In genomic region chr6:10528170-10528981, GRCh38 we compare ENCODE assay signal across 8 cellular contexts. TPM values are rescaled to one million over a fixed set of nuclear protein-coding genes. Genes with fewer than 3 reads are reported as not detected.
A peak's percentile ranks its signal among the peaks of the same experiment; 100 is the strongest.
DNase-seq lines count a peak whose midpoint lies in the region; ATAC-seq lines count a peak whose summit lies in the region.

No MANE protein-coding gene starts in this region.

- H3K9ac ChIP-seq in SK-N-MC (ENCODE audit: insufficient read length) (no peak overlapping the region), duodenal mucosa (ENCODE audit: low read depth in 1 of 2, low read length in 2 of 2) (peak overlapping the region; percentile 61 to 83)

- peak overlapping the region; percentile 74 to 95 (median 90) for H3K27ac Mint-ChIP-seq in naive thymus-derived CD4-positive, alpha-beta T cell

- peaks cover 0 to 13% (median 6%) of the 10 kb centered on the region in 5 donors for H3K36me3 Mint-ChIP-seq in naive thymus-derived CD4-positive, alpha-beta T cell

- H3K4me1 ChIP-seq in duodenal mucosa (ENCODE audit: control insufficient read depth in 1 of 2, insufficient read depth in 2 of 2, low read length in 2 of 2): peaks cover 5 to 10% of the 10 kb centered on the region in 2 donors
- H3K4me1 ChIP-seq in naive thymus-derived CD4-positive, alpha-beta T cell (ENCODE audit: control insufficient read depth in 2 of 2, insufficient read depth in 2 of 2, low read length in 2 of 2): peaks cover 10 to 15% of the 10 kb centered on the region in 2 donors

- ATAC-seq in GM19468 (IDR thresholded peaks at IDR 0.05; ENCODE audit: extremely low read depth, unreplicated experiment) (peak; percentile 62), HG03520 (IDR thresholded peaks at IDR 0.05; ENCODE audit: unreplicated experiment) (peak; percentile 55)
- ATAC-seq in naive thymus-derived CD4-positive, alpha-beta T cell: peak; percentile 70

- no peaks in the 10 kb centered on the region for H3K9me3 Mint-ChIP-seq in naive thymus-derived CD4-positive, alpha-beta T cell

- no peaks in the 10 kb centered on the region for H3K36me3 ChIP-seq in SK-N-MC (ENCODE audit: insufficient read depth, low read length)
- no peaks in the 10 kb centered on the region for H3K36me3 ChIP-seq in duodenal mucosa (ENCODE audit: control insufficient read depth in 1 of 2, insufficient read depth in 2 of 2, low read length in 2 of 2)
- no peaks in the 10 kb centered on the region for H3K36me3 ChIP-seq in naive thymus-derived CD4-positive, alpha-beta T cell (ENCODE audit: control insufficient read depth in 2 of 3, insufficient read depth in 3 of 3, low read length in 3 of 3)

- intact Hi-C loops in naive thymus-derived CD4-positive, alpha-beta T cell (cut with micrococcal nuclease): loop anchor here (1.0 to 5.0 kb wide), 7 partner anchors 116 to 564 kb away; partner anchors contain the start of genes C6orf52 (in 2 of the 2), PAK1IP1 (in 2 of the 2), TMEM14B (in 2 of the 2) and SMIM13 (in 1 of the 2)

- peak; percentile 57 for DNase-seq in EH (ENCODE audit: low read depth)
- no peak for DNase-seq in SK-N-MC (ENCODE audit: low read depth, low spot score)
- peak in 6 of 9 donors; percentile 13 to 36 (median 27) for DNase-seq in naive thymus-derived CD4-positive, alpha-beta T cell
- no peak for DNase-seq in NCI-H1436 (lab: John Stamatoyannopoulos, UW)
- no peak for DNase-seq in GM19238 (ENCODE audit: insufficient read length, low spot score)

- H3K27me3 ChIP-seq in duodenal mucosa (ENCODE audit: control insufficient read depth in 1 of 2, insufficient read depth in 2 of 2, low read length in 2 of 2): no peaks in the 10 kb centered on the region
- H3K27me3 ChIP-seq in naive thymus-derived CD4-positive, alpha-beta T cell (ENCODE audit: control insufficient read depth in 2 of 2, insufficient read depth in 2 of 2, low read length in 2 of 2): no peaks in the 10 kb centered on the region

- H3K4me1 Mint-ChIP-seq in naive thymus-derived CD4-positive, alpha-beta T cell: peaks cover 32 to 52% (median 44%) of the 10 kb centered on the region in 7 donors

- peaks cover 0 to 5% (median 0%) of the 10 kb centered on the region in 5 donors for H3K27me3 Mint-ChIP-seq in naive thymus-derived CD4-positive, alpha-beta T cell

- CTCF ChIA-PET in naive thymus-derived CD4-positive, alpha-beta T cell (lab: Charles Lee): interaction anchor here (0.6 to 0.9 kb wide), 3 partner anchors 18 to 277 kb away, joined by 3 to 5 read pairs (median 3); no protein-coding TSS in a partner anchor

- peak overlapping the region; percentile 87 to 98 (median 94) for H3K4me3 Mint-ChIP-seq in naive thymus-derived CD4-positive, alpha-beta T cell

- H3K9me3 ChIP-seq in SK-N-MC (ENCODE audit: low read depth, low read length) (no peaks in the 10 kb centered on the region), duodenal mucosa (ENCODE audit: control insufficient read depth in 1 of 2, low read length in 2 of 2) (no peaks in the 10 kb centered on the region)
- H3K9me3 ChIP-seq in naive thymus-derived CD4-positive, alpha-beta T cell (ENCODE audit: control insufficient read depth in 2 of 3, low read length in 3 of 3): no peaks in the 10 kb centered on the region

- H3K27ac ChIP-seq in SK-N-MC (peak overlapping the region; percentile 37; the same call in 1 of the 2 replicates), duodenal mucosa (ENCODE audit: low read depth, low read length) (peak overlapping the region; percentile 89)
- H3K27ac ChIP-seq in naive thymus-derived CD4-positive, alpha-beta T cell (ENCODE audit: low read depth, low read length): peak overlapping the region; percentile 69

- POLR2A ChIA-PET in naive thymus-derived CD4-positive, alpha-beta T cell (lab: Charles Lee): interaction anchor here (0.6 to 1.5 kb wide), 5 partner anchors 166 to 709 kb away, joined by 3 to 6 read pairs (median 3); partner anchors contain the start of genes C6orf52 and PAK1IP1

- peak overlapping the region; percentile 54 for H3K4me3 ChIP-seq in SK-N-MC
- peak overlapping the region; percentile 78 to 94 for H3K4me3 ChIP-seq in duodenal mucosa (ENCODE audit: low read depth in 1 of 2, low read length in 2 of 2)
- peak overlapping the region; percentile 70 for H3K4me3 ChIP-seq in naive thymus-derived CD4-positive, alpha-beta T cell (ENCODE audit: low read length)

RNA-seq across cellular contexts. Expression of gene GCNT2, which starts 7.2 kb away (rescaled TPM):
- 1 to 10 TPM; 3.2 to 8.5 (median 3.8) TPM for total RNA-seq in naive thymus-derived CD4-positive, alpha-beta T cell
- under 1 TPM; 0.45 to 0.91 TPM for polyA plus RNA-seq in naive thymus-derived CD4-positive, alpha-beta T cell

Comparison
In these comparisons a context has a peak if more than half of its experiments do, and no peak if none do; other contexts are left out.
1. DNase-seq: peak in EH (single experiment) and naive thymus-derived CD4-positive, alpha-beta T cell (6 of 9); none in SK-N-MC (single experiment), NCI-H1436 (single experiment) and GM19238 (single experiment).
2. H3K27ac ChIP-seq: peak in every context shown above with its lines; median percentile 89 in duodenal mucosa; 69 in naive thymus-derived CD4-positive, alpha-beta T cell; 37 in SK-N-MC.
3. Peak in every context shown above with its lines, with median percentiles within 50 percentile points of each other: ATAC-seq and H3K4me3 ChIP-seq.